Comparison of ENCODE assay signal across 23 cellular contexts in the genomic region with DNA sequence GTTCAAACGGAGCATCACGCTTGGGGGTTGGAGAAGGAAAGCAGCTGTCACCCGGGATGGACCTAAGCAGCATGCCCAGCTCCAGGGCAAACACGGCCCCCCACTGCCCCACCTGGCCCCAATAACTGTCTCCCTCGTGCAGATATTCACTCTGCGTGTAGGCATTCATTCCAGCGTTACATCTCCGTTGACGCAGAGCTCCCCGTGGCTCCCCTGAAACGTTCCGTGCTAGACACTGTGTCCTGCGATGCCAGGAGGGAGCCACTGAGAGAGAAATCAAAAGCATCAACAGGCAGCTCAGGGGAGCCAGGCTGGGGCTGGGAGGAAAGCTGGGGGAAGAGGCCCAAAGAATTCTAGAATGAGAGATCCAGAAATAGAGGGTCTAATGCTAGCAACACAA. TPM values are rescaled to one million over a fixed set of nuclear protein-coding genes. Genes with fewer than 3 reads are reported as not detected.
"Had no signal": no experiment of that assay in that cellular context is flagged by ENCODE, and none has a peak within 500 bp of the region (broad histone marks: within the 10 kb centered on the region; RNA-seq: fewer than 3 reads in every experiment).

No MANE protein-coding gene starts in this region.

- H3K27ac ChIP-seq: breast epithelium, lower lobe of right lung, tibial artery had no signal

- H3K9me3 Mint-ChIP-seq: activated B cell treated with CpG ODN at 0.5 μM for 24 hours; activated naive CD8-positive, alpha-beta T cell treated with anti-CD3 and anti-CD28 coated beads for 36 hours; activated T-cell treated with anti-CD3 and anti-CD28 coated beads, Interleukin-2, amount 50 U/mL, for 4 hours had no signal

- H3K27me3 ChIP-seq: breast epithelium, tibial artery had no signal

- H3K27ac Mint-ChIP-seq: activated B cell treated with CpG ODN at 0.5 μM for 24 hours; activated CD4-positive, alpha-beta T cell treated with anti-CD3 and anti-CD28 coated beads for 36 hours; activated naive CD8-positive, alpha-beta T cell treated with anti-CD3 and anti-CD28 coated beads for 36 hours; progenitor cell of endocrine pancreas had no signal

- H3K36me3 ChIP-seq: breast epithelium, lower lobe of right lung, tibial artery had no signal

- H3K4me3 ChIP-seq: breast epithelium, lower lobe of right lung, tibial artery had no signal

- H3K4me1 Mint-ChIP-seq: activated B cell treated with CpG ODN at 0.5 μM for 24 hours; activated CD4-positive, alpha-beta T cell treated with anti-CD3 and anti-CD28 coated beads for 36 hours; activated naive CD8-positive, alpha-beta T cell treated with anti-CD3 and anti-CD28 coated beads for 36 hours; naive thymus-derived CD8-positive, alpha-beta T cell had no signal

- H3K4me1 ChIP-seq: breast epithelium, lower lobe of right lung had no signal

- H3K27me3 Mint-ChIP-seq: activated B cell treated with CpG ODN at 0.5 μM for 24 hours; activated CD4-positive, alpha-beta T cell treated with anti-CD3 and anti-CD28 coated beads for 36 hours; activated naive CD8-positive, alpha-beta T cell treated with anti-CD3 and anti-CD28 coated beads for 36 hours had no signal

- H3K9me3 ChIP-seq: breast epithelium, lower lobe of right lung, tibial artery had no signal

- DNase-seq: activated B cell treated with CpG ODN at 0.5 μM for 24 hours; activated CD4-positive, alpha-beta T cell treated with anti-CD3 and anti-CD28 coated beads for 36 hours; activated CD4-positive, alpha-beta T cell treated with anti-CD3 and anti-CD28 coated beads, Interleukin-2, amount 50 U/mL, for 4 hours; activated CD8-positive, alpha-beta memory T cell treated with anti-CD3 and anti-CD28 coated beads for 24 hours; activated CD8-positive, alpha-beta memory T cell treated with anti-CD3 and anti-CD28 coated beads, Interleukin-2, amount 50 U/mL, for 48 hours; activated naive CD4-positive, alpha-beta T cell treated with Interleukin-2 at 50 U/mL for 16 hours; activated naive CD8-positive, alpha-beta T cell treated with anti-CD3 and anti-CD28 coated beads for 36 hours; activated T-cell treated with anti-CD3 and anti-CD28 coated beads, Interleukin-2, amount 50 U/mL, for 4 hours; effector CD4-positive, alpha-beta T cell; lower lobe of right lung; naive thymus-derived CD8-positive, alpha-beta T cell; stimulated activated CD4-positive, alpha-beta T cell treated with anti-CD3 and anti-CD28 coated beads, Interleukin-12 subunit alpha, Interleukin-12 subunit beta, amount 100 ng/mL, for 4 hours; stimulated activated CD4-positive, alpha-beta T cell treated with anti-CD3 and anti-CD28 coated beads, Interleukin-4, amount 100 ng/mL, for 4 hours; stimulated activated naive CD8-positive, alpha-beta T cell treated with anti-CD3 and anti-CD28 coated beads, Interleukin-15, Interleukin-2, amounts not matched to agents 100 U/mL and 50 U/mL, for 24 hours; T1000; tibial artery had no signal

- H3K4me3 Mint-ChIP-seq: activated B cell treated with CpG ODN at 0.5 μM for 24 hours; activated CD4-positive, alpha-beta T cell treated with anti-CD3 and anti-CD28 coated beads for 36 hours; activated naive CD8-positive, alpha-beta T cell treated with anti-CD3 and anti-CD28 coated beads for 36 hours; activated T-cell treated with anti-CD3 and anti-CD28 coated beads, Interleukin-2, amount 50 U/mL, for 4 hours; naive thymus-derived CD8-positive, alpha-beta T cell had no signal

- H3K36me3 Mint-ChIP-seq: activated naive CD8-positive, alpha-beta T cell treated with anti-CD3 and anti-CD28 coated beads for 36 hours; naive thymus-derived CD8-positive, alpha-beta T cell had no signal

- ATAC-seq: activated CD4-positive, alpha-beta T cell treated with anti-CD3 and anti-CD28 coated beads for 36 hours; activated T-cell treated with anti-CD3 and anti-CD28 coated beads, Interleukin-2, amount 50 U/mL, for 4 hours; left lobe of liver; lower lobe of right lung; naive thymus-derived CD8-positive, alpha-beta T cell; stimulated activated naive CD8-positive, alpha-beta T cell treated with anti-CD3 and anti-CD28 coated beads, Interleukin-15, Interleukin-2, amounts not matched to agents 100 U/mL and 50 U/mL, for 24 hours had no signal

RNA-seq across cellular contexts. Expression of gene NTRK3, which starts 41.3 kb away (rescaled TPM):
- total RNA-seq: activated B cell treated with CpG ODN at 0.5 μM for 24 hours; activated naive CD8-positive, alpha-beta T cell treated with anti-CD3 and anti-CD28 coated beads for 36 hours; epithelial cell of proximal tubule; fibroblast of villous mesenchyme; kidney epithelial cell; naive thymus-derived CD8-positive, alpha-beta T cell; osteocyte; progenitor cell of endocrine pancreas had no signal
- polyA plus RNA-seq: naive thymus-derived CD8-positive, alpha-beta T cell had no signal
